Comparison of ENCODE assay signal across 8 cellular contexts in the genomic region with DNA sequence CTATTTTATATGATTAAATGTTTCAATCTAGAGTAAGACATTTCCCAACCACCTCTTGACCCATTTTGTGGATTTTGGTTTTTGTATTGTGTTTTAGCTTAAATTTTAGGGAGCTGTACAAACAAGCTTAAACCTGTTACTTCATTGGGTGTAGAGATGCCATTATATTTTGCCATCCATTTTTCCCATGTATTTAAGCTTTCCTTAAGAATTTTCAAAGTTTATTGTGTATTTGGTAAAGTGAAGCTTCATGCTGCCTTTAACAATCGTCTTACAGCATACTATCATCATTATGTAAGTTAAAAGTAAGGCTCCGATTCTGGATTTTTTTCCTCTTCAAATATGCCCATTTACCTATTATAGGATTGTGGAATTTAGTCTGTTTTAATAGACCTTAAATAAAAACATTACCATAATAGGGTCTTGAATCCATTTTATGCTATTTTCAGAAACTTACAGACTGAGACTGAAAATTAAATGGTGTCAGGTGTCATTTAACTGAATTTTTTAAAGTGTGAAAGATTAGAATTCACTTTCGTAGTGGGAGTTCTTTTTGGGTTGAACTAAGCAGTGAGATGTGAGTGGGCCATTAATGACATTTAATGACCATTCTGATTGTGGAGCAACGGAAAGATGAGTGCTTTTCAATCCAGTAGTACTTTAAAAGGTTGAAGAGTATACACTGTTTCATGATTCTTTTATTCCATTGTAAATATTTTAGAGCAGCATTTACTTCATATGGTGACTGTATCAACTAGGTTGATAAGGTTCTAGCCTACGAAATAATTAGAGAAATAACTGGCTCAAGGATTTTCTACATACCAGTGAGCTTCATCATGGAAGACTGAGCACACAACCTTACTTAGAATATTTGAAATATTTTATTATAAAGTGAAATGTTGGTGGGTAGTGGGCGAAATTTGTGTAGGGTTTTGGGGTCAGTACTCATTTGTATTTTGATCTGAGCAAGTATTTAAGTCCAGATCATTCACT. TPM values are rescaled to one million over a fixed set of nuclear protein-coding genes. Genes with fewer than 3 reads are reported as not detected.
DNase-seq lines count a peak whose midpoint lies in the region; ATAC-seq and TF ChIP-seq lines count a peak whose summit lies in the region.

No MANE protein-coding gene starts in this region.

- peaks cover 61% of the 10 kb centered on the region for H4K20me1 ChIP-seq in smooth muscle cell (ENCODE audit: low read depth)

- H3K36me3 ChIP-seq in smooth muscle cell (ENCODE audit: low read depth) = no peaks in the 10 kb centered on the region

- no peaks in the 10 kb centered on the region for H3K9me3 ChIP-seq in smooth muscle cell (replicated peaks; ENCODE audit: low read depth)

- H3K27ac ChIP-seq in smooth muscle cell (ENCODE audit: low read depth) = peak overlapping the region; percentile 100

- DNase-seq in DMS 273 (lab: John Stamatoyannopoulos, UW; ENCODE audit: unreplicated experiment) (peak; percentile 54), DMS 273 treated with DMSO at 0.1 percent for 48 hours (lab: John Stamatoyannopoulos, UW) (no peak), fibroblast of villous mesenchyme (ENCODE audit: low read depth) (no peak), smooth muscle cell (lab: John Stamatoyannopoulos, UW; ENCODE audit: unreplicated experiment) (no peak)
- no peak for DNase-seq in stimulated activated CD4-positive, alpha-beta T cell treated with anti-CD3 and anti-CD28 coated beads, Interleukin-15, amount 100 ng/mL, for 24 hours

- peak overlapping the region; percentile 100 for H3K9ac ChIP-seq in smooth muscle cell (ENCODE audit: low read depth)

- peaks cover 74% of the 10 kb centered on the region for H3K79me2 ChIP-seq in smooth muscle cell (ENCODE audit: low read depth)

- H3K4me3 ChIP-seq in fibroblast of villous mesenchyme (ENCODE audit: low read depth, low read length) = peak overlapping the region; percentile 98
- peak overlapping the region; percentile 98 for H3K4me3 ChIP-seq in smooth muscle cell

- H3K27me3 ChIP-seq in smooth muscle cell (ENCODE audit: low read depth) = no peaks in the 10 kb centered on the region

- peaks cover 47% of the 10 kb centered on the region for H3K4me1 ChIP-seq in smooth muscle cell (ENCODE audit: low read depth)

- WGBS in smooth muscle cell (ENCODE audit: low lambda C conversion rate) = 27% methylated on average over 6 of the region's 6 CpGs

- H3F3A ChIP-seq in smooth muscle cell (ENCODE audit: low read depth) = peaks cover 10% of the 10 kb centered on the region

- no peak for ATAC-seq in SK-N-SH treated with all-trans-retinoic acid at 6 μM for 48 hours
- no peak for ATAC-seq in HG03139 (IDR thresholded peaks at IDR 0.05; ENCODE audit: unreplicated experiment)
- no peak for ATAC-seq in GM19395 (IDR thresholded peaks at IDR 0.05; ENCODE audit: unreplicated experiment)

- no peak for TF ChIP-seq CTCF in fibroblast of villous mesenchyme (IDR thresholded peaks at IDR 0.05; ENCODE audit: insufficient read depth, low read depth, low read length)
- TF ChIP-seq CTCF in smooth muscle cell (IDR thresholded peaks at IDR 0.05; ENCODE audit: borderline replicate concordance, insufficient read depth, poor library complexity, severe bottlenecking) = no peak

- H3K4me2 ChIP-seq in smooth muscle cell = peak overlapping the region; percentile 97

- no peak overlapping the region for H2AFZ ChIP-seq in smooth muscle cell (ENCODE audit: low read depth)

TF ChIP-seq in SK-N-SH treated with all-trans-retinoic acid at 6 μM for 48 hours, 23 proteins besides CTCF, POLR2A, EP300 and RAD21:
- 0 out of 2 replicates have a peak, but pooled peaks have one; percentile 8 for TF ChIP-seq ISL1 (CRISPR knock-in tag; IDR thresholded peaks at IDR 0.05)
- no peak for TF ChIP-seq ZNF8 (CRISPR knock-in tag; IDR thresholded peaks at IDR 0.05)

RNA-seq across cellular contexts. Expression of a gene that starts 2.4 kb away (rescaled TPM):
- total RNA-seq in fibroblast of villous mesenchyme = 110 and 112 TPM in 2 replicates
- total RNA-seq in smooth muscle cell = 64.4 and 77.3 TPM in 2 replicates
- 88.1 and 106 TPM in 2 replicates for polyA plus RNA-seq in smooth muscle cell
